ENCODE assay signal across 12 cellular contexts in genomic region chr15:24957691-24958090, GRCh38. TPM values are rescaled to one million over a fixed set of nuclear protein-coding genes. Genes with fewer than 3 reads are reported as not detected.
DNase-seq lines count a peak whose midpoint lies in the region; ATAC-seq, FAIRE-seq and TF ChIP-seq lines count a peak whose summit lies in the region.
"Had no signal": no experiment of that assay in that cellular context is flagged by ENCODE, and none has a peak within 500 bp of the region (broad histone marks: within the 10 kb centered on the region; RNA-seq: fewer than 3 reads in every experiment).

No MANE protein-coding gene starts in this region.

- H3K27me3 ChIP-seq in heart left ventricle (no peaks in the 10 kb centered on the region), iPS-18a (ENCODE audit: control insufficient read depth, insufficient read depth, low read length) (no peaks in the 10 kb centered on the region), thoracic aorta (replicated peaks; ENCODE audit: insufficient read depth) (no peaks in the 10 kb centered on the region)

- TF ChIP-seq POLR2A in heart left ventricle (IDR thresholded peaks at IDR 0.05) (no peak), H54 (IDR thresholded peaks at IDR 0.05; ENCODE audit: low read depth, low read length) (no peak)

- H3K4me3 Mint-ChIP-seq in activated CD8-positive, alpha-beta T cell treated with anti-CD3 and anti-CD28 coated beads for 36 hours = peak overlapping the region; percentile 34

- 58 to 70% (median 68%) methylated on average over 2 of the region's 2 CpGs for WGBS in heart left ventricle, 4 donors

- H3K27ac Mint-ChIP-seq in activated CD8-positive, alpha-beta T cell treated with anti-CD3 and anti-CD28 coated beads for 36 hours = peak overlapping the region; percentile 43

- peaks cover 0 to 8% (median 6%) of the 10 kb centered on the region in 9 donors for H3K36me3 ChIP-seq in heart left ventricle
- H3K36me3 ChIP-seq in iPS-18a (ENCODE audit: control insufficient read depth, low read depth, low read length) = peaks cover 28% of the 10 kb centered on the region
- no peaks in the 10 kb centered on the region for H3K36me3 ChIP-seq in thoracic aorta

- intact Hi-C loops in heart left ventricle (cut with DNase I) (no loop called here), left cardiac atrium (cut with DNase I) (no loop called here)
- intact Hi-C loops in activated CD8-positive, alpha-beta T cell treated with anti-CD3 and anti-CD28 coated beads for 36 hours (cut with micrococcal nuclease) = no loop called here

- H3K9ac ChIP-seq in iPS-18a (ENCODE audit: low read length) = peak overlapping the region; percentile 95
- H3K9ac ChIP-seq: KMS-11 had no signal

- peaks cover 7% of the 10 kb centered on the region for H3K4me1 Mint-ChIP-seq in activated CD8-positive, alpha-beta T cell treated with anti-CD3 and anti-CD28 coated beads for 36 hours (ENCODE audit: low read depth)

- POLR2A ChIA-PET in activated CD8-positive, alpha-beta T cell treated with anti-CD3 and anti-CD28 coated beads for 36 hours (lab: Charles Lee) = interaction anchor here (0.6 to 1.4 kb wide), 2 partner anchors 8 to 452 kb away, joined by 3 to 4 read pairs; no protein-coding TSS in a partner anchor

- peaks cover 4% of the 10 kb centered on the region for H3K9me3 Mint-ChIP-seq in activated CD8-positive, alpha-beta T cell treated with anti-CD3 and anti-CD28 coated beads for 36 hours

- H3K9me3 ChIP-seq in heart left ventricle = peaks cover 0 to 26% (median 0%) of the 10 kb centered on the region in 12 donors
- H3K9me3 ChIP-seq in iPS-18a (ENCODE audit: control insufficient read depth, low read depth, low read length) = peaks cover 11% of the 10 kb centered on the region
- no peaks in the 10 kb centered on the region for H3K9me3 ChIP-seq in thoracic aorta

- CTCF ChIA-PET in activated CD8-positive, alpha-beta T cell treated with anti-CD3 and anti-CD28 coated beads for 36 hours (lab: Charles Lee) = interaction anchor here (1.3 kb wide), 1 partner anchor 17 kb away, joined by 4 read pairs; no protein-coding TSS in a partner anchor

- no peaks in the 10 kb centered on the region for H3K27me3 Mint-ChIP-seq in activated CD8-positive, alpha-beta T cell treated with anti-CD3 and anti-CD28 coated beads for 36 hours

- ATAC-seq in heart left ventricle = no peak
- no peak for ATAC-seq in left cardiac atrium
- no peak for ATAC-seq in activated CD8-positive, alpha-beta T cell treated with anti-CD3 and anti-CD28 coated beads for 36 hours
- ATAC-seq in thoracic aorta (ENCODE audit: insufficient number of reproducible peaks, low FRiP score, low read depth) = no peak
- no peak for ATAC-seq in GM18520 (IDR thresholded peaks at IDR 0.05; ENCODE audit: unreplicated experiment)
- ATAC-seq: left lobe of liver had no signal

- peaks cover 36% of the 10 kb centered on the region for H3K36me3 Mint-ChIP-seq in activated CD8-positive, alpha-beta T cell treated with anti-CD3 and anti-CD28 coated beads for 36 hours (ENCODE audit: low read depth)

- no peak for FAIRE-seq in H54 (lab: Jason Lieb, UNC)

- no peak for DNase-seq in heart left ventricle
- no peak for DNase-seq in left cardiac atrium
- DNase-seq in activated CD8-positive, alpha-beta T cell treated with anti-CD3 and anti-CD28 coated beads for 36 hours = no peak
- DNase-seq in thoracic aorta (ENCODE audit: low spot score) = no peak
- no peak for DNase-seq in GM19240 (ENCODE audit: insufficient read length, low spot score)
- no peak for DNase-seq in H54 (ENCODE audit: insufficient read length, low spot score)
- DNase-seq: activated T-cell treated with anti-CD3 and anti-CD28 coated beads, Interleukin-2, amount 50 U/mL, for 48 hours; GOT3 had no signal

- TF ChIP-seq CTCF in heart left ventricle (IDR thresholded peaks at IDR 0.05) (no peak), thoracic aorta (IDR thresholded peaks at IDR 0.05) (no peak)
- no peak for TF ChIP-seq CTCF in activated CD8-positive, alpha-beta T cell treated with anti-CD3 and anti-CD28 coated beads for 36 hours (IDR thresholded peaks at IDR 0.05)

- peaks cover 0 to 5% (median 0%) of the 10 kb centered on the region in 12 donors for H3K4me1 ChIP-seq in heart left ventricle
- peaks cover 15% of the 10 kb centered on the region for H3K4me1 ChIP-seq in iPS-18a (ENCODE audit: control insufficient read depth, low read depth, low read length)
- peaks cover 6 to 12% of the 10 kb centered on the region in 2 donors for H3K4me1 ChIP-seq in thoracic aorta (ENCODE audit: control insufficient read depth in 1 of 2, low read depth in 2 of 2)

- H3K4me3 ChIP-seq in heart left ventricle (peak overlapping the region in 7 of 12 donors; percentile 62 to 97 (median 82)), iPS-18a (ENCODE audit: low read length) (peak overlapping the region; percentile 97), thoracic aorta (peak overlapping the region; percentile 81)

- peak overlapping the region in 6 of 12 donors; percentile 5 to 95 (median 91) for H3K27ac ChIP-seq in heart left ventricle
- H3K27ac ChIP-seq in iPS-18a (ENCODE audit: low read length) = no peak overlapping the region
- peak overlapping the region in 1 of 2 donors; percentile 90 for H3K27ac ChIP-seq in thoracic aorta
- H3K27ac ChIP-seq: KMS-11 had no signal

RNA-seq across cellular contexts. Expression of gene SNRPN, which starts 2.9 kb away (rescaled TPM):
- total RNA-seq in heart left ventricle = 100 to 1,000 TPM; 228 to 550 (median 422) TPM
- 100 to 1,000 TPM; 253 to 345 TPM for polyA plus RNA-seq in heart left ventricle
- total RNA-seq in left cardiac atrium = 100 to 1,000 TPM; 231 to 269 TPM
- 10 to 100 TPM; 73.5 to 74.5 TPM for total RNA-seq in activated CD8-positive, alpha-beta T cell treated with anti-CD3 and anti-CD28 coated beads for 36 hours
- 100 to 1,000 TPM; 192 to 232 TPM for total RNA-seq in thoracic aorta

RNA-seq across cellular contexts. Expression of gene SNURF, which starts 2.9 kb away (rescaled TPM):
- total RNA-seq in heart left ventricle (10 to 100 TPM in 7 of 9 donors, 1 to 10 TPM in 2; 4.9 to 80.2 (median 48.0) TPM), left cardiac atrium (10 to 100 TPM; 29.7 to 30.0 TPM), thoracic aorta (10 to 100 TPM; 17.7 to 37.3 TPM)
- 10 to 100 TPM; 10.0 to 25.8 TPM for polyA plus RNA-seq in heart left ventricle
- total RNA-seq in activated CD8-positive, alpha-beta T cell treated with anti-CD3 and anti-CD28 coated beads for 36 hours = 10 to 100 TPM; 16.7 to 17.8 TPM
